31 cellular contexts compared by ENCODE assay signal in genomic region chr4:10069065-10069626, GRCh38. TPM values are rescaled to one million over a fixed set of nuclear protein-coding genes. Genes with fewer than 3 reads are reported as not detected.
DNase-seq lines count a peak whose midpoint lies in the region; ATAC-seq, FAIRE-seq and TF ChIP-seq lines count a peak whose summit lies in the region.
"Had no signal": no experiment of that assay in that cellular context is flagged by ENCODE, and none has a peak within 500 bp of the region (broad histone marks: within the 10 kb centered on the region; RNA-seq: fewer than 3 reads in every experiment).

No MANE protein-coding gene starts in this region.

- H2AFZ ChIP-seq in H9 (ENCODE audit: low read length) (no peak overlapping the region), K562 (ENCODE audit: low read depth, low read length) (no peak overlapping the region)

- no peaks in the 10 kb centered on the region for H3K4me1 Mint-ChIP-seq in CD8-positive, alpha-beta T cell (ENCODE audit: low read depth)
- peaks cover under 1 to 13% of the 10 kb centered on the region in 2 experiments; a peak in 3 of 4 replicates for H3K4me1 Mint-ChIP-seq in H9

- H2BK15ac ChIP-seq in H9 (ENCODE audit: low read depth, low read length): no peak overlapping the region

- WGBS in H9 (ENCODE audit: extremely low coverage, insufficient read length, low lambda C conversion rate): no CpG with 5 or more reads among the region's 12 CpGs
- WGBS in K562 (ENCODE audit: insufficient coverage, low coverage, missing lambda C conversion rate): 23% methylated on average over 9 of the region's 12 CpGs

- H3K27ac ChIP-seq in CD8-positive, alpha-beta T cell (ENCODE audit: low read depth, low read length): no peak overlapping the region
- H3K27ac ChIP-seq in H9 (ENCODE audit: insufficient read length, low read depth, low read length) (no peak overlapping the region), K562 (ENCODE audit: extremely low read depth, low read depth, low read length) (no peak overlapping the region)
- H3K27ac ChIP-seq: HL-60, KMS-11, upper lobe of left lung had no signal

- no peak for TF ChIP-seq POLR2A in K562 (conservative IDR thresholded peaks at IDR 0.05)

- POLR2A ChIA-PET in CD8-positive, alpha-beta T cell (lab: Charles Lee): no interaction called here
- POLR2A ChIA-PET in K562 (lab: Yijun Ruan, JAX): interaction anchor here (0.6 to 0.8 kb wide), 2 partner anchors 23 to 48 kb away, joined by 3 to 4 read pairs; partner anchors contain the start of gene WDR1

- CTCF ChIA-PET in CD8-positive, alpha-beta T cell (lab: Charles Lee): no interaction called here
- CTCF ChIA-PET in K562 (lab: Yijun Ruan, JAX; ENCODE audit: low intra/inter-chr PET ratio): no interaction called here

- H3K4me2 ChIP-seq in H9 (ENCODE audit: insufficient read depth, insufficient read length, low read length) (no peak overlapping the region), K562 (ENCODE audit: insufficient read depth, low read length) (no peak overlapping the region)
- H3K4me2 ChIP-seq: KMS-11 had no signal

- H3K4me3 Mint-ChIP-seq in CD8-positive, alpha-beta T cell: no peak overlapping the region
- no peak overlapping the region for H3K4me3 Mint-ChIP-seq in H9
- H3K4me3 Mint-ChIP-seq: activated T-cell treated with anti-CD3 and anti-CD28 coated beads, Interleukin-2, amount 50 U/mL, for 24 hours; naive thymus-derived CD4-positive, alpha-beta T cell had no signal

- no peak overlapping the region for H3K18ac ChIP-seq in H9 (ENCODE audit: insufficient read length, low read depth, low read length)

- no peak for FAIRE-seq in K562 (lab: Jason Lieb, UNC)
- FAIRE-seq: keratinocyte had no signal

- H2BK5ac ChIP-seq in H9 (ENCODE audit: insufficient read length, low read length): no peak overlapping the region

- no peak for TF ChIP-seq RAD21 in K562 (CRISPR knock-in tag; conservative IDR thresholded peaks at IDR 0.05 in 1 of 2, IDR thresholded peaks at IDR 0.05 in 1 of 2)

- H3K79me1 ChIP-seq in H9 (ENCODE audit: insufficient read depth, low read depth, low read length, poor library complexity, severe bottlenecking): no peaks in the 10 kb centered on the region

- H3K79me2 ChIP-seq in H9 (ENCODE audit: insufficient read depth, low read length) (no peaks in the 10 kb centered on the region), K562 (ENCODE audit: control insufficient read depth, insufficient read depth, low read length) (no peaks in the 10 kb centered on the region)

- no peak for TF ChIP-seq CTCF in CD8-positive, alpha-beta T cell (IDR thresholded peaks at IDR 0.05)
- TF ChIP-seq CTCF in H9 (conservative IDR thresholded peaks at IDR 0.05) (no peak), K562 (IDR thresholded peaks at IDR 0.05 in 2 of 3, conservative IDR thresholded peaks at IDR 0.05 in 1 of 3; ENCODE audit: insufficient read depth in 2 of 3, low read depth in 1 of 3, low read length in 3 of 3) (no peak), mucosa of descending colon (IDR thresholded peaks at IDR 0.05) (no peak)

- H4K5ac ChIP-seq in H9 (ENCODE audit: insufficient read length, low read depth, low read length): no peak overlapping the region

- no peak for TF ChIP-seq EP300 in K562 (IDR thresholded peaks at IDR 0.05; ENCODE audit: low read length)

- H3K23ac ChIP-seq in H9 (ENCODE audit: insufficient read length, low read depth, low read length): no peak overlapping the region

- H3K27me3 ChIP-seq in CD8-positive, alpha-beta T cell (ENCODE audit: insufficient read depth, low read length): no peaks in the 10 kb centered on the region
- H3K27me3 ChIP-seq in H9 (ENCODE audit: insufficient read depth, low read length) (no peaks in the 10 kb centered on the region), K562 (ENCODE audit: control insufficient read depth in 2 of 2, insufficient read depth in 2 of 2, low read length in 2 of 2) (peaks cover 0 to 5% of the 10 kb centered on the region in 2 experiments; a peak in 2 of 5 replicates)
- H3K27me3 ChIP-seq: MG63, upper lobe of left lung had no signal

- H4K8ac ChIP-seq in H9 (replicated peaks; ENCODE audit: insufficient read length, low read depth, low read length): no peak overlapping the region

- H3K9me3 Mint-ChIP-seq in CD8-positive, alpha-beta T cell: no peaks in the 10 kb centered on the region
- H3K9me3 Mint-ChIP-seq in H9: no peaks in the 10 kb centered on the region
- H3K9me3 Mint-ChIP-seq: activated T-cell treated with anti-CD3 and anti-CD28 coated beads, Interleukin-2, amount 50 U/mL, for 24 hours; naive thymus-derived CD4-positive, alpha-beta T cell had no signal

- DNase-seq in CD8-positive, alpha-beta T cell: peak in 1 of 7 experiments; percentile 44
- DNase-seq in H9 (peak; percentile 26), K562 (ENCODE audit: extremely low read depth in 1 of 4, low spot score in 3 of 4) (no peak), mucosa of descending colon (no peak), DMS 273 (lab: John Stamatoyannopoulos, UW; ENCODE audit: unreplicated experiment) (no peak)
- DNase-seq in stimulated activated CD4-positive, alpha-beta T cell treated with anti-CD3 and anti-CD28 coated beads, Interleukin-15, amount 100 ng/mL, for 24 hours: no peak
- DNase-seq: activated CD4-positive, alpha-beta T cell treated with anti-CD3 and anti-CD28 coated beads for 4 hours; activated gamma-delta T cell; activated T-cell treated with anti-CD3 and anti-CD28 coated beads, Interleukin-2, amount 50 U/mL, for 24 hours; C1 segment of cervical spinal cord; Calu3; caudate nucleus; cortex of kidney; effector memory CD4-positive, alpha-beta T cell; erythroblast; glutamatergic neuron; MG63; midbrain; naive thymus-derived CD4-positive, alpha-beta T cell; NCI-H1105; NCI-H345; NCI-H69; occipital lobe; PC-3; stimulated activated CD4-positive, alpha-beta T cell treated with anti-CD3 and anti-CD28 coated beads, Interleukin-4, amount 100 ng/mL, for 4 hours; upper lobe of left lung had no signal

- H3K4me3 ChIP-seq in CD8-positive, alpha-beta T cell (ENCODE audit: low read depth, low read length): no peak overlapping the region
- no peak overlapping the region for H3K4me3 ChIP-seq in K562
- H3K4me3 ChIP-seq in mucosa of descending colon: no peak overlapping the region
- H3K4me3 ChIP-seq: MG63, upper lobe of left lung had no signal

- H3K4ac ChIP-seq in H9 (ENCODE audit: low read depth, low read length): no peak overlapping the region

- no peaks in the 10 kb centered on the region for H3K9me3 ChIP-seq in CD8-positive, alpha-beta T cell (ENCODE audit: low read length)
- H3K9me3 ChIP-seq in H9 (ENCODE audit: control insufficient read depth, low read depth, low read length): no peaks in the 10 kb centered on the region
- no peaks in the 10 kb centered on the region for H3K9me3 ChIP-seq in K562 (replicated peaks; ENCODE audit: control insufficient read depth, insufficient read depth, low read depth, low read length)
- H3K9me3 ChIP-seq in mucosa of descending colon: no peaks in the 10 kb centered on the region
- H3K9me3 ChIP-seq: MG63, upper lobe of left lung had no signal

- ATAC-seq in CD8-positive, alpha-beta T cell: no peak
- peak; percentile 65 for ATAC-seq in K562
- peak; percentile 11 for ATAC-seq in mucosa of descending colon
- no peak for ATAC-seq in HG03457 (IDR thresholded peaks at IDR 0.05; ENCODE audit: unreplicated experiment)
- ATAC-seq: naive thymus-derived CD4-positive, alpha-beta T cell; PC-3; Right ventricle myocardium inferior had no signal

- no peak overlapping the region for H3K56ac ChIP-seq in H9 (ENCODE audit: insufficient read length, low read depth, low read length)

- H2BK12ac ChIP-seq in H9 (ENCODE audit: insufficient read length, low read depth, low read length): no peak overlapping the region

- no peaks in the 10 kb centered on the region for H3K4me1 ChIP-seq in CD8-positive, alpha-beta T cell (ENCODE audit: insufficient read depth, low read length)
- H3K4me1 ChIP-seq in H9 (ENCODE audit: insufficient read depth, low read length) (no peaks in the 10 kb centered on the region), K562 (replicated peaks in 1 of 2; ENCODE audit: control insufficient read depth in 2 of 2, insufficient read depth in 2 of 2, low read length in 2 of 2) (no peaks in the 10 kb centered on the region), mucosa of descending colon (ENCODE audit: low read depth) (no peaks in the 10 kb centered on the region)

- H3K9ac ChIP-seq in H9 (ENCODE audit: extremely low read depth, insufficient read length, low read length): no peak overlapping the region
- peak overlapping the region in 1 of 2 experiments; percentile 16; a peak in 1 of 4 replicates for H3K9ac ChIP-seq in K562 (ENCODE audit: insufficient read depth in 1 of 2, low read depth in 2 of 2, low read length in 2 of 2)
- H3K9ac ChIP-seq: KMS-11 had no signal

- no TSS peak for BruUV-seq in K562 (replicated peaks; lab: Mats Ljungman, UMichigan)

- in situ Hi-C loops in K562 (cut with MboI): no loop called here

- H3T11ph ChIP-seq in H9 (ENCODE audit: low read length): no peak overlapping the region

- intact Hi-C loops in CD8-positive, alpha-beta T cell (cut with DNase I, micrococcal nuclease): no loop called here
- intact Hi-C loops in K562 (cut with micrococcal nuclease) (no loop called here), mucosa of descending colon (cut with DNase I, micrococcal nuclease) (no loop called here)

- H3K36me3 ChIP-seq in CD8-positive, alpha-beta T cell (ENCODE audit: insufficient read depth, low read length): peaks cover 30% of the 10 kb centered on the region
- H3K36me3 ChIP-seq in K562 (ENCODE audit: control insufficient read depth, insufficient read depth, low read length) (peaks cover 8% of the 10 kb centered on the region; the same call in 1 of the 3 replicates), mucosa of descending colon (ENCODE audit: low read depth) (peaks cover under 1% of the 10 kb centered on the region)

- H3K23me2 ChIP-seq in H9 (ENCODE audit: insufficient read length, low read depth, low read length, poor library complexity, severe bottlenecking): no peaks in the 10 kb centered on the region

- no peaks in the 10 kb centered on the region for H3K9me1 ChIP-seq in K562 (ENCODE audit: control insufficient read depth, insufficient read depth, low read length)

- H3K36me3 Mint-ChIP-seq in CD8-positive, alpha-beta T cell: peaks cover 70% of the 10 kb centered on the region
- H3K36me3 Mint-ChIP-seq in H9 (ENCODE audit: insufficient read depth in 1 of 3, low read depth in 3 of 3): peaks cover 9 to 37% (median 24%) of the 10 kb centered on the region in 3 experiments; a peak in 6 of 7 replicates

- no peak overlapping the region for H3K14ac ChIP-seq in H9 (ENCODE audit: insufficient read depth, low read length)

- H4K20me1 ChIP-seq in H9 (ENCODE audit: control insufficient read depth, insufficient read depth, insufficient read length): no peaks in the 10 kb centered on the region
- H4K20me1 ChIP-seq in K562 (replicated peaks; ENCODE audit: control insufficient read depth, insufficient read depth, low read length): no peaks in the 10 kb centered on the region; the same call in none of the 2 replicates

- H3K27ac Mint-ChIP-seq in CD8-positive, alpha-beta T cell: peak overlapping the region; percentile 60
- H3K27ac Mint-ChIP-seq in H9: no peak overlapping the region; a peak in 1 of 7 replicates

- H2BK120ac ChIP-seq in H9 (ENCODE audit: low read depth, low read length, poor library complexity, severe bottlenecking): no peak overlapping the region

- H4K91ac ChIP-seq in H9 (ENCODE audit: insufficient read length, low read depth, low read length): no peak overlapping the region

- no peaks in the 10 kb centered on the region for H3K27me3 Mint-ChIP-seq in CD8-positive, alpha-beta T cell (ENCODE audit: low read depth)
- H3K27me3 Mint-ChIP-seq in H9 (ENCODE audit: low read depth): no peaks in the 10 kb centered on the region
- H3K27me3 Mint-ChIP-seq: activated T-cell treated with anti-CD3 and anti-CD28 coated beads, Interleukin-2, amount 50 U/mL, for 24 hours; naive thymus-derived CD4-positive, alpha-beta T cell had no signal

- H2BK20ac ChIP-seq in H9 (ENCODE audit: low read depth, low read length, poor library complexity, severe bottlenecking): no peak overlapping the region

- H2AK5ac ChIP-seq in H9 (ENCODE audit: insufficient read length, low read length): no peak overlapping the region

RNA-seq across cellular contexts. Expression of gene WDR1, which starts 47.5 kb away (rescaled TPM):
- total RNA-seq in CD8-positive, alpha-beta T cell: 100 to 1,000 TPM; 220 to 224 TPM
- total RNA-seq in H9 (2021): 366 and 367 TPM in 2 replicates
- total RNA-seq in K562 (2011; cell fraction: chromatin; rRNA removed; ENCODE audit: low replicate concordance): 72.4 and 125 TPM in 2 replicates
- total RNA-seq in K562 (2011; cell fraction: nucleolus; rRNA removed): 75.3 and 90.2 TPM in 2 replicates
- total RNA-seq in K562 (2011; cell fraction: nucleoplasm; rRNA removed): 64.2 and 70.3 TPM in 2 replicates
- total RNA-seq in K562 (2014; rRNA removed): 151 and 154 TPM in 2 replicates
- total RNA-seq in K562 (2014; rRNA removed; fragmentation: Illumina TruSeq; extraction: Trizol): 111 and 112 TPM in 2 replicates
- 120 and 124 TPM in 2 replicates for total RNA-seq in K562 (2015; rRNA removed; fragmentation: Illumina TruSeq; extraction: Trizol)
- total RNA-seq in K562 (2021): 186 and 213 TPM in 2 replicates
- polyA plus RNA-seq in K562 (2011; rRNA removed): 140 and 186 TPM in 2 replicates
- polyA plus RNA-seq in K562 (2011; cell fraction: cytosol; rRNA removed): 176 and 298 TPM in 2 replicates
- 133 and 190 TPM in 2 replicates for polyA plus RNA-seq in K562 (2011; cell fraction: nucleus; rRNA removed)
- 144 and 177 TPM in 2 replicates for polyA plus RNA-seq in K562 (2012)
- polyA plus RNA-seq in K562 (2014; fragmentation: Illumina TruSeq; extraction: Trizol): 139 and 149 TPM in 2 replicates
- 10 to 100 TPM; 16.1 to 23.0 TPM for polyA plus RNA-seq in K562 (2014; fragmentation: Nextera tagmentation; extraction: Ambion mirVana)
- polyA plus RNA-seq in K562 (2014; rRNA removed): 120 and 125 TPM in 2 replicates
- 188 and 256 TPM in 2 replicates for polyA minus RNA-seq in K562 (2011; rRNA and poly(A)+ RNA removed)
- polyA minus RNA-seq in K562 (2011; cell fraction: cytosol; rRNA and poly(A)+ RNA removed): 111 and 132 TPM in 2 replicates
- polyA minus RNA-seq in K562 (2011; cell fraction: nucleus; rRNA and poly(A)+ RNA removed): 53.7 and 56.2 TPM in 2 replicates
- 100 to 1,000 TPM; 366 to 467 (median 380) TPM for total RNA-seq in mucosa of descending colon

RNA-seq across cellular contexts. Expression of gene SLC2A9, which starts 47.8 kb away (rescaled TPM):
- total RNA-seq in CD8-positive, alpha-beta T cell: 1 to 10 TPM; 1.1 to 1.8 TPM
- total RNA-seq in H9 (2021) (0.57 and 0.79 TPM in 2 replicates), K562 (2014; rRNA removed) (0.57 and 1.3 TPM in 2 replicates), K562 (2014; rRNA removed; fragmentation: Illumina TruSeq; extraction: Trizol) (0.15 and 0.51 TPM in 2 replicates), K562 (2015; rRNA removed; fragmentation: Illumina TruSeq; extraction: Trizol) (0.23 and 0.36 TPM in 2 replicates), K562 (2021) (0.49 and 0.60 TPM in 2 replicates), mucosa of descending colon (1 to 10 TPM; 4.8 to 8.9 (median 8.1) TPM)
- total RNA-seq in K562 (2011; cell fraction: chromatin; rRNA removed; ENCODE audit: low replicate concordance): 0.53 and 2.7 TPM in 2 replicates
- 1.2 and 1.8 TPM in 2 replicates for total RNA-seq in K562 (2011; cell fraction: nucleolus; rRNA removed)
- 0.88 and 2.0 TPM in 2 replicates for total RNA-seq in K562 (2011; cell fraction: nucleoplasm; rRNA removed)
- polyA plus RNA-seq in K562 (2011; rRNA removed) (0.31 and 0.52 TPM in 2 replicates), K562 (2014; fragmentation: Illumina TruSeq; extraction: Trizol) (0.37 and 0.86 TPM in 2 replicates), K562 (2014; fragmentation: Nextera tagmentation; extraction: Ambion mirVana) (under 1 TPM; 0.76 to 0.79 TPM), K562 (2014; rRNA removed) (0.78 and 1.9 TPM in 2 replicates)
- 0.24 and 0.30 TPM in 2 replicates for polyA plus RNA-seq in K562 (2011; cell fraction: cytosol; rRNA removed)
- 0.70 and 1.9 TPM in 2 replicates for polyA plus RNA-seq in K562 (2011; cell fraction: nucleus; rRNA removed)
- polyA plus RNA-seq in K562 (2012): 0.76 and 0.96 TPM in 2 replicates
- polyA minus RNA-seq in K562 (2011; rRNA and poly(A)+ RNA removed): 0.25 and 0.33 TPM in 2 replicates
- polyA minus RNA-seq in K562 (2011; cell fraction: cytosol; rRNA and poly(A)+ RNA removed): not detected in 2 replicates
- polyA minus RNA-seq in K562 (2011; cell fraction: nucleus; rRNA and poly(A)+ RNA removed): 2.6 TPM in 2 replicates

Comparison
In these comparisons a context has a peak if more than half of its experiments do, and no peak if none do; other contexts are left out.
1. ATAC-seq: peak in K562 (single experiment) and mucosa of descending colon (single experiment); none in CD8-positive, alpha-beta T cell (single experiment) and HG03457 (single experiment).